Comparison of ENCODE assay signal across 21 cellular contexts in the genomic region with DNA sequence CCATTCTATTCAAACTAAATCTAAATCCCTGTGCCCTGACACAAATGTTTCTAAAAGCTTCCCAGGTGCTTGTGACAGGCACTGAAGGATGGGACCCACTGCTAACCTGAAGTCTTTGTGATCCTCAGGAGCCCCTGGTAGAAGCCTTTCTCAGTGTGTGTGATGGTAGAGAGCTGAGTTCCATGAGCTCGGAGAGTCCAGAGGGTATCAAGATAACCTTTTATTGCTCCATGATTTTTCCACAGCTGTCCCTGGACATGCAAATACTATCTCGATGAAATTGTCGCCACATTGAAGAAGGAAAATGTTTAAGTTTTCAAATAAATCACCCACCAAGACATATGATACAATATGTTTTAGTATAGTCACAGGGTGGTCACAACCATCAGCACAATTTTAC. TPM values are rescaled to one million over a fixed set of nuclear protein-coding genes. Genes with fewer than 3 reads are reported as not detected.
DNase-seq lines count a peak whose midpoint lies in the region; ATAC-seq and TF ChIP-seq lines count a peak whose summit lies in the region.
"Had no signal": no experiment of that assay in that cellular context is flagged by ENCODE, and none has a peak within 500 bp of the region (broad histone marks: within the 10 kb centered on the region; RNA-seq: fewer than 3 reads in every experiment).

No MANE protein-coding gene starts in this region.

- H3K27ac Mint-ChIP-seq in T-helper 17 cell = peak overlapping the region; percentile 14
- H3K27ac Mint-ChIP-seq in stimulated activated effector memory CD8-positive, alpha-beta T cell treated with anti-CD3 and anti-CD28 coated beads, Interleukin-12 subunit alpha, Interleukin-12 subunit beta, amount 100 ng/mL, for 72 hours = peak overlapping the region; percentile 17
- H3K27ac Mint-ChIP-seq: CD4-positive, alpha-beta T cell; GM23338; H9 had no signal

- TF ChIP-seq CTCF in colonic mucosa (IDR thresholded peaks at IDR 0.05) (no peak), right lobe of liver (IDR thresholded peaks at IDR 0.05) (no peak)

- intact Hi-C loops in colonic mucosa (cut with DNase I) (no loop called here), right lobe of liver (cut with DNase I) (no loop called here), Right ventricle myocardium superior (cut with DNase I) (no loop called here)

- peak overlapping the region in 1 of 2 donors; percentile 15 for H3K9ac ChIP-seq in colonic mucosa (ENCODE audit: low read depth in 2 of 2, low read length in 2 of 2)
- H3K9ac ChIP-seq: BLaER1 treated with 17β-estradiol and CSF1 and Interleukin-3, amounts not matched to agents 10 nM and 100 nM had no signal

- H3K27me3 ChIP-seq in colonic mucosa (no peaks in the 10 kb centered on the region), right lobe of liver (no peaks in the 10 kb centered on the region)

- H3K4me1 Mint-ChIP-seq in T-helper 17 cell = peaks cover 43% of the 10 kb centered on the region
- peaks cover 38% of the 10 kb centered on the region for H3K4me1 Mint-ChIP-seq in stimulated activated effector memory CD8-positive, alpha-beta T cell treated with anti-CD3 and anti-CD28 coated beads, Interleukin-12 subunit alpha, Interleukin-12 subunit beta, amount 100 ng/mL, for 72 hours

- H3K9me3 ChIP-seq in T-helper 17 cell (ENCODE audit: control insufficient read depth, low read length, poor library complexity, severe bottlenecking) = no peaks in the 10 kb centered on the region
- no peaks in the 10 kb centered on the region for H3K9me3 ChIP-seq in colonic mucosa
- no peaks in the 10 kb centered on the region for H3K9me3 ChIP-seq in right lobe of liver
- H3K9me3 ChIP-seq: BLaER1 treated with 17β-estradiol and CSF1 and Interleukin-3, amounts not matched to agents 10 nM and 100 nM had no signal

- no peak for TF ChIP-seq POLR2A in right lobe of liver (IDR thresholded peaks at IDR 0.05)

- ATAC-seq in T-helper 17 cell (no peak), right lobe of liver (peak; percentile 24 to 42 (median 32)), HG03095 (IDR thresholded peaks at IDR 0.05; ENCODE audit: unreplicated experiment) (no peak), Right ventricle myocardium superior (ENCODE audit: poor library complexity) (no peak)
- ATAC-seq in stimulated activated effector memory CD8-positive, alpha-beta T cell treated with anti-CD3 and anti-CD28 coated beads, Interleukin-12 subunit alpha, Interleukin-12 subunit beta, amount 100 ng/mL, for 72 hours = no peak

- no peak for DNase-seq in T-helper 17 cell
- DNase-seq in colonic mucosa = no peak
- DNase-seq in right lobe of liver = no peak
- no peak for DNase-seq in stimulated activated effector memory CD8-positive, alpha-beta T cell treated with anti-CD3 and anti-CD28 coated beads, Interleukin-12 subunit alpha, Interleukin-12 subunit beta, amount 100 ng/mL, for 72 hours (ENCODE audit: low spot score in 2 of 2)
- no peak for DNase-seq in activated CD8-positive, alpha-beta memory T cell treated with anti-CD3 and anti-CD28 coated beads, Interleukin-2, amount 50 U/mL, for 4 hours
- no peak for DNase-seq in Right ventricle myocardium superior
- DNase-seq: CD4-positive, alpha-beta T cell; DMS53; H9; KG1; MM.1S; NCI-H1417; NCI-H1694; NCI-H2029 treated with DMSO at 0.1 percent for 48 hours; NCI-H2227 treated with DMSO at 0.1 percent for 48 hours; NCI-H526 treated with DMSO at 0.1 percent for 48 hours; RPMI8226; SHP77 had no signal

- H3K4me3 Mint-ChIP-seq in T-helper 17 cell = no peak overlapping the region
- H3K4me3 Mint-ChIP-seq in stimulated activated effector memory CD8-positive, alpha-beta T cell treated with anti-CD3 and anti-CD28 coated beads, Interleukin-12 subunit alpha, Interleukin-12 subunit beta, amount 100 ng/mL, for 72 hours = no peak overlapping the region
- H3K4me3 Mint-ChIP-seq: CD4-positive, alpha-beta T cell; GM23338; H9 had no signal

- no peak overlapping the region for H3K4me3 ChIP-seq in colonic mucosa
- no peak overlapping the region for H3K4me3 ChIP-seq in right lobe of liver
- H3K4me3 ChIP-seq: BLaER1 treated with 17β-estradiol and CSF1 and Interleukin-3, amounts not matched to agents 10 nM and 100 nM; GM23338 had no signal

- H3K27me3 Mint-ChIP-seq in T-helper 17 cell = no peaks in the 10 kb centered on the region
- H3K27me3 Mint-ChIP-seq: CD4-positive, alpha-beta T cell had no signal

- H3K36me3 ChIP-seq in colonic mucosa (no peaks in the 10 kb centered on the region), right lobe of liver (no peaks in the 10 kb centered on the region)

- WGBS in right lobe of liver (ENCODE audit: insufficient coverage, low coverage, low lambda C conversion rate, missing lambda C conversion rate) = 31% methylated on average over 3 of the region's 3 CpGs

- H3K4me1 ChIP-seq in colonic mucosa (peaks cover 10% of the 10 kb centered on the region), right lobe of liver (peaks cover 0 to 33% (median 15%) of the 10 kb centered on the region in 4 donors)
- H3K4me1 ChIP-seq: BLaER1 treated with 17β-estradiol and CSF1 and Interleukin-3, amounts not matched to agents 10 nM and 100 nM had no signal

- H3K27ac ChIP-seq in colonic mucosa = peak overlapping the region; percentile 79
- peak overlapping the region in 2 of 3 donors; percentile 44 to 63 for H3K27ac ChIP-seq in right lobe of liver
- H3K27ac ChIP-seq: BLaER1 treated with 17β-estradiol and CSF1 and Interleukin-3, amounts not matched to agents 10 nM and 100 nM had no signal

- peaks cover under 1% of the 10 kb centered on the region for H3K36me3 Mint-ChIP-seq in T-helper 17 cell (ENCODE audit: low read depth)
- H3K36me3 Mint-ChIP-seq in stimulated activated effector memory CD8-positive, alpha-beta T cell treated with anti-CD3 and anti-CD28 coated beads, Interleukin-12 subunit alpha, Interleukin-12 subunit beta, amount 100 ng/mL, for 72 hours = peaks cover under 1% of the 10 kb centered on the region

- H3K9me3 Mint-ChIP-seq in stimulated activated effector memory CD8-positive, alpha-beta T cell treated with anti-CD3 and anti-CD28 coated beads, Interleukin-12 subunit alpha, Interleukin-12 subunit beta, amount 100 ng/mL, for 72 hours = no peaks in the 10 kb centered on the region
- H3K9me3 Mint-ChIP-seq: CD4-positive, alpha-beta T cell; GM23338; H9 had no signal

RNA-seq across cellular contexts. Expression of gene CAST, which starts 7.7 kb away (rescaled TPM):
- total RNA-seq in T-helper 17 cell = 100 to 1,000 TPM; 303 TPM
- 100 to 1,000 TPM; 315 to 490 TPM for total RNA-seq in colonic mucosa
- 100 to 1,000 TPM in 4 of 6 experiments, 10 to 100 TPM in 2; 86.8 to 187 (median 123) TPM for total RNA-seq in right lobe of liver
- 501 TPM for total RNA-seq in Right ventricle myocardium superior

Comparison
In these comparisons a context has a peak if more than half of its experiments do, and no peak if none do; other contexts are left out.
1. ATAC-seq: peak in right lobe of liver (4 of 4); none in T-helper 17 cell (single experiment), stimulated activated effector memory CD8-positive, alpha-beta T cell treated with anti-CD3 and anti-CD28 coated beads, Interleukin-12 subunit alpha, Interleukin-12 subunit beta, amount 100 ng/mL, for 72 hours (single experiment), HG03095 (single experiment) and Right ventricle myocardium superior (single experiment).